Comparison of ENCODE assay signal across 22 cellular contexts in the genomic region with DNA sequence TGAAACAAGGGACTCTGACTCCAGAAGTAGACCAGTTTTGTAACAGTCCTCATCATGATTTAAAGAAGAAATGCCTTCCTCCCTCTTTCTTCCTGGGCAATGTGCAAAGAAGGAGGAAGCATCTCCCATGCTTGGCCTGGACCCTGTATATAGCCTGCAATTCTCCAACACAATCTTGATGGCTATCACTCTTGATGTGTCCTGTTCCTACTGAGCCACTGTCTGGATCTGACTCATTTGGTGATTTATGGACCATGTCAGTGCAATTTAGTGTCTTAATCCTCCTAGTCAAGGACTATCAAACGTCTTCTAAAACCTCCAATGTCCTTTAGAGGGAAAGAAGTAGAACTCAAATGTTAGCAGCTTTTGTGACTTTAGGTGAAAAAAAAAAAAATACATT.
"Had no signal": no experiment of that assay in that cellular context is flagged by ENCODE, and none has a peak within 500 bp of the region (broad histone marks: within the 10 kb centered on the region; RNA-seq: fewer than 3 reads in every experiment).

No MANE protein-coding gene starts in this region.

- FAIRE-seq: islet of Langerhans, urothelium cell line had no signal

- ATAC-seq: esophagus mucosa; gastrocnemius medialis; heart left ventricle; left lobe of liver; naive thymus-derived CD4-positive, alpha-beta T cell; sciatic nerve; stimulated activated memory B cell treated with anti-CD40 and anti-IgM and Interleukin-4, amounts not matched to agents 10 μg/mL and 1 μg/mL and 100 μg/mL, for 72 hours; stimulated activated naive CD8-positive, alpha-beta T cell treated with anti-CD3 and anti-CD28 coated beads, Interleukin-15, Interleukin-2, amounts not matched to agents 100 U/mL and 50 U/mL, for 24 hours had no signal

- DNase-seq: colonic mucosa; effector CD8-positive, alpha-beta T cell; endodermal cell; foreskin fibroblast; gastrocnemius medialis; heart left ventricle; hippocampal formation; kidney glomerular epithelial cell; mesenchymal stem cell; naive thymus-derived CD4-positive, alpha-beta T cell; stimulated activated CD4-positive, alpha-beta T cell treated with anti-CD3 and anti-CD28 coated beads, Interleukin-4, amount 100 ng/mL, for 4 hours; stimulated activated naive CD8-positive, alpha-beta T cell treated with anti-CD3 and anti-CD28 coated beads, Interleukin-15, Interleukin-2, amounts not matched to agents 100 U/mL and 50 U/mL, for 24 hours; substantia nigra; testis; tibial artery; upper lobe of left lung had no signal
